In genomic region chr1:94118471-94118870, GRCh38 we compare ENCODE assay signal across 13 cellular contexts. TPM values are rescaled to one million over a fixed set of nuclear protein-coding genes. Genes with fewer than 3 reads are reported as not detected.
A peak's percentile ranks its signal among the peaks of the same experiment; 100 is the strongest.
DNase-seq lines count a peak whose midpoint lies in the region; TF ChIP-seq lines count a peak whose summit lies in the region.
"Had no signal": no experiment of that assay in that cellular context is flagged by ENCODE, and none has a peak within 500 bp of the region (broad histone marks: within the 10 kb centered on the region; RNA-seq: fewer than 3 reads in every experiment).

No MANE protein-coding gene starts in this region.

- no peak overlapping the region for H3K4me2 ChIP-seq in smooth muscle cell

- H3K9ac ChIP-seq in smooth muscle cell (ENCODE audit: low read depth) = no peak overlapping the region

- H3K4me1 Mint-ChIP-seq in HFFc6 (ENCODE audit: low read depth) (peaks cover 29% of the 10 kb centered on the region), brain (peaks cover 67% of the 10 kb centered on the region)
- H3K4me1 Mint-ChIP-seq: CD4-positive, alpha-beta memory T cell had no signal

- H3K36me3 ChIP-seq in smooth muscle cell (ENCODE audit: low read depth) = no peaks in the 10 kb centered on the region
- H3K36me3 ChIP-seq: BE2C had no signal

- no peak overlapping the region for H2AFZ ChIP-seq in smooth muscle cell (ENCODE audit: low read depth)

- H3K27me3 ChIP-seq in smooth muscle cell (ENCODE audit: low read depth) = no peaks in the 10 kb centered on the region
- H3K27me3 ChIP-seq: BE2C had no signal

- no peak for TF ChIP-seq CTCF in HFFc6 (IDR thresholded peaks at IDR 0.05)
- no peak for TF ChIP-seq CTCF in brain (conservative IDR thresholded peaks at IDR 0.05)
- TF ChIP-seq CTCF in smooth muscle cell (IDR thresholded peaks at IDR 0.05; ENCODE audit: borderline replicate concordance, insufficient read depth, poor library complexity, severe bottlenecking) = no peak

- no peaks in the 10 kb centered on the region for H3K79me2 ChIP-seq in smooth muscle cell (ENCODE audit: low read depth)

- H3K4me3 ChIP-seq in smooth muscle cell = no peak overlapping the region

- H3F3A ChIP-seq in smooth muscle cell (ENCODE audit: low read depth) = peaks cover 25% of the 10 kb centered on the region

- 78% methylated on average over 7 of the region's 7 CpGs for WGBS in smooth muscle cell (ENCODE audit: low lambda C conversion rate)

- H4K20me1 ChIP-seq in smooth muscle cell (ENCODE audit: low read depth) = no peaks in the 10 kb centered on the region

- no peaks in the 10 kb centered on the region for H3K36me3 Mint-ChIP-seq in HFFc6 (ENCODE audit: low read depth)
- no peaks in the 10 kb centered on the region for H3K36me3 Mint-ChIP-seq in brain
- H3K36me3 Mint-ChIP-seq: CD4-positive, alpha-beta memory T cell had no signal

- peaks cover 27% of the 10 kb centered on the region for H3K27me3 Mint-ChIP-seq in HFFc6 (ENCODE audit: insufficient read depth)
- H3K27me3 Mint-ChIP-seq in brain = peaks cover 3% of the 10 kb centered on the region

- DNase-seq in HFFc6 (no peak), mesenteric fat pad (ENCODE audit: low spot score) (peak; percentile 84), smooth muscle cell (lab: John Stamatoyannopoulos, UW; ENCODE audit: unreplicated experiment) (no peak), HuH-7.5 (ENCODE audit: low spot score) (no peak), GDM1 (lab: John Stamatoyannopoulos, UW) (no peak)
- no peak for DNase-seq in effector CD8-positive, alpha-beta T cell (lab: John Stamatoyannopoulos, UW)
- DNase-seq: BE2C; CD4-positive, alpha-beta memory T cell; Karpas-422; NCI-H187 treated with DMSO at 0.1 percent for 48 hours; NCI-H2171 treated with DMSO at 0.1 percent for 48 hours; NCI-H510A treated with DMSO at 0.1 percent for 48 hours had no signal

- H3K27ac Mint-ChIP-seq in HFFc6 (peak overlapping the region; percentile 33; the same call in 1 of the 2 replicates), brain (peak overlapping the region in 3 of 5 experiments; percentile 82 to 94 (median 92))
- H3K27ac Mint-ChIP-seq: CD4-positive, alpha-beta memory T cell had no signal

- peaks cover 45% of the 10 kb centered on the region for H3K4me1 ChIP-seq in smooth muscle cell (ENCODE audit: low read depth)

- H3K9me3 Mint-ChIP-seq in HFFc6 = no peaks in the 10 kb centered on the region
- peaks cover 0 to 9% (median 0%) of the 10 kb centered on the region in 5 experiments for H3K9me3 Mint-ChIP-seq in brain

- no peak overlapping the region for H3K4me3 Mint-ChIP-seq in HFFc6
- no peak overlapping the region for H3K4me3 Mint-ChIP-seq in brain
- H3K4me3 Mint-ChIP-seq: CD4-positive, alpha-beta memory T cell had no signal

- no peaks in the 10 kb centered on the region for H3K9me3 ChIP-seq in smooth muscle cell (replicated peaks; ENCODE audit: low read depth)
- H3K9me3 ChIP-seq: BE2C had no signal

- H3K27ac ChIP-seq in smooth muscle cell (ENCODE audit: low read depth) = peak overlapping the region; percentile 3

RNA-seq across cellular contexts. Expression of gene ABCA4, which starts 2.5 kb away (rescaled TPM):
- total RNA-seq in HFFc6 (2021; fragmentation: NEBNext Ultra II Directional; extraction: Animal tissue kit (Norgen Biotek cat#: 25700)) = under 1 TPM in 3 of 6 experiments, not detected in 3; 0.03 to 0.09 (median 0.05) TPM
- polyA plus RNA-seq in brain (ENCODE audit: insufficient read depth, low read depth, low replicate concordance) (0.19 TPM), smooth muscle cell (0.46 and 1.6 TPM in 2 replicates)
- total RNA-seq in mesenteric fat pad (1.3 TPM), smooth muscle cell (0.99 and 1.5 TPM in 2 replicates)
- total RNA-seq: CD4-positive, alpha-beta memory T cell had no signal
- polyA plus RNA-seq: CD4-positive, alpha-beta memory T cell had no signal
